ENCODE assay signal across 15 cellular contexts in genomic region chr7:84218681-84219080, GRCh38. TPM values are rescaled to one million over a fixed set of nuclear protein-coding genes. Genes with fewer than 3 reads are reported as not detected.
DNase-seq lines count a peak whose midpoint lies in the region; ATAC-seq, FAIRE-seq and TF ChIP-seq lines count a peak whose summit lies in the region.
"Had no signal": no experiment of that assay in that cellular context is flagged by ENCODE, and none has a peak within 500 bp of the region (broad histone marks: within the 10 kb centered on the region; RNA-seq: fewer than 3 reads in every experiment).

No MANE protein-coding gene starts in this region.

- CTCF ChIA-PET in endothelial cell of umbilical vein (lab: Charles Lee): interaction anchor here (0.9 to 1.0 kb wide), 2 partner anchors 23 to 30 kb away, joined by 3 read pairs; no protein-coding TSS in a partner anchor

- ATAC-seq in GM19395 (IDR thresholded peaks at IDR 0.05; ENCODE audit: unreplicated experiment) (no peak), gastrocnemius medialis (no peak)
- ATAC-seq: heart left ventricle, pancreas, Right ventricle myocardium inferior had no signal

- POLR2A ChIA-PET in endothelial cell of umbilical vein (lab: Charles Lee): no interaction called here

- H3K79me2 ChIP-seq in endothelial cell of umbilical vein (ENCODE audit: control insufficient read depth, insufficient read depth, low read length): no peaks in the 10 kb centered on the region

- in situ Hi-C loops in gastrocnemius medialis (cut with MboI; ENCODE audit: low sequenced_read_pairs in 4 of 4): no loop called here

- H3K4me3 ChIP-seq in HL-60 (replicated peaks; ENCODE audit: insufficient read depth, low read length): no peak overlapping the region
- no peak overlapping the region for H3K4me3 ChIP-seq in endothelial cell of umbilical vein (replicated peaks in 1 of 3; ENCODE audit: insufficient read depth in 1 of 3, low read depth in 1 of 3, low read length in 3 of 3)
- no peak overlapping the region for H3K4me3 ChIP-seq in gastrocnemius medialis
- H3K4me3 ChIP-seq: heart left ventricle, pancreas had no signal

- DNase-seq in A172 (ENCODE audit: low spot score): peak; percentile 22
- peak in 1 of 2 experiments; percentile 25 for DNase-seq in HL-60 (ENCODE audit: low read depth in 1 of 2, low spot score in 1 of 2)
- peak; percentile 62 for DNase-seq in OCI-M1 (lab: John Stamatoyannopoulos, UW)
- DNase-seq in endothelial cell of umbilical vein (ENCODE audit: low read depth, low spot score): peak; percentile 83
- DNase-seq in NCI-H2171 (lab: John Stamatoyannopoulos, UW): no peak
- DNase-seq in RPMI8226: no peak
- no peak for DNase-seq in gastrocnemius medialis
- DNase-seq: ACHN; Calu3; effector CD8-positive, alpha-beta T cell; heart left ventricle; NCI-H526; pancreas had no signal

- no TSS peak for BruUV-seq in endothelial cell of umbilical vein (replicated peaks; lab: Mats Ljungman, UMichigan)

- TF ChIP-seq POLR2A in endothelial cell of umbilical vein (IDR thresholded peaks at IDR 0.05; ENCODE audit: low read depth, low read length) (no peak), gastrocnemius medialis (IDR thresholded peaks at IDR 0.05) (no peak)

- H3K9me3 ChIP-seq in endothelial cell of umbilical vein (replicated peaks; ENCODE audit: control insufficient read depth, insufficient read depth, low read length) (peaks cover 2% of the 10 kb centered on the region), gastrocnemius medialis (no peaks in the 10 kb centered on the region)
- H3K9me3 ChIP-seq: heart left ventricle, pancreas had no signal

- no peaks in the 10 kb centered on the region for H3K9me1 ChIP-seq in endothelial cell of umbilical vein (replicated peaks; ENCODE audit: control insufficient read depth, extremely low read depth, insufficient read depth, low read length)

- no peak overlapping the region for H2AFZ ChIP-seq in endothelial cell of umbilical vein (ENCODE audit: low read depth, low read length)

- FAIRE-seq in endothelial cell of umbilical vein (lab: Jason Lieb, UNC): no peak

- H3K27me3 ChIP-seq in HL-60 (ENCODE audit: insufficient read depth, poor library complexity, severe bottlenecking) (no peaks in the 10 kb centered on the region), endothelial cell of umbilical vein (ENCODE audit: control insufficient read depth in 2 of 2, insufficient read depth in 2 of 2, low read length in 2 of 2) (no peaks in the 10 kb centered on the region), gastrocnemius medialis (no peaks in the 10 kb centered on the region)
- H3K27me3 ChIP-seq: heart left ventricle, pancreas had no signal

- intact Hi-C loops in endothelial cell of umbilical vein (cut with micrococcal nuclease) (no loop called here), gastrocnemius medialis (cut with DNase I; ENCODE audit: low total_unique reads) (no loop called here)

- H3K36me3 ChIP-seq in endothelial cell of umbilical vein (ENCODE audit: control insufficient read depth in 2 of 2, extremely low read depth in 1 of 2, insufficient read depth in 2 of 2, low read length in 2 of 2) (no peaks in the 10 kb centered on the region), gastrocnemius medialis (no peaks in the 10 kb centered on the region)
- H3K36me3 ChIP-seq: heart left ventricle, pancreas had no signal

- H3K4me2 ChIP-seq in endothelial cell of umbilical vein (ENCODE audit: insufficient read depth, low read length): no peak overlapping the region

- dilution Hi-C loops in endothelial cell of umbilical vein (cut with MboI; ENCODE audit: extremely low pct_ligation_motif_present, low sequenced_read_pairs): no loop called here

- no peak overlapping the region for H3K9ac ChIP-seq in endothelial cell of umbilical vein (replicated peaks; ENCODE audit: extremely low read depth, insufficient read depth, low read length)

- peak overlapping the region; percentile 28; the same call in 1 of the 2 replicates for H3K27ac ChIP-seq in HL-60 (replicated peaks)
- no peak overlapping the region for H3K27ac ChIP-seq in endothelial cell of umbilical vein (ENCODE audit: insufficient read depth, low read depth, low read length)
- no peak overlapping the region for H3K27ac ChIP-seq in gastrocnemius medialis
- H3K27ac ChIP-seq: heart left ventricle, pancreas had no signal

- TF ChIP-seq CTCF in HL-60 (IDR thresholded peaks at IDR 0.05; ENCODE audit: insufficient read depth, low read length) (no peak), endothelial cell of umbilical vein (IDR thresholded peaks at IDR 0.05; ENCODE audit: extremely low read depth in 1 of 2, insufficient read depth in 1 of 2, low read depth in 1 of 2, low read length in 2 of 2) (no peak), gastrocnemius medialis (IDR thresholded peaks at IDR 0.05 in 4 of 5, conservative IDR thresholded peaks at IDR 0.05 in 1 of 5) (no peak)

- H4K20me1 ChIP-seq in endothelial cell of umbilical vein (replicated peaks; ENCODE audit: control insufficient read depth, extremely low read depth, insufficient read depth, low read length): no peaks in the 10 kb centered on the region

- peaks cover 4% of the 10 kb centered on the region for H3K4me1 ChIP-seq in endothelial cell of umbilical vein (ENCODE audit: control insufficient read depth, extremely low read depth, insufficient read depth, low read length)
- no peaks in the 10 kb centered on the region for H3K4me1 ChIP-seq in gastrocnemius medialis
- H3K4me1 ChIP-seq: heart left ventricle, pancreas had no signal

TF ChIP-seq in endothelial cell of umbilical vein, 7 proteins besides CTCF, POLR2A, EP300 and RAD21:
- no peak for TF ChIP-seq MYC (IDR thresholded peaks at IDR 0.05; ENCODE audit: low read depth, low read length)
- no peak for TF ChIP-seq EZH2 (IDR thresholded peaks at IDR 0.05; ENCODE audit: borderline replicate concordance, low read depth, low read length, severe bottlenecking)
- no peak for TF ChIP-seq MAX (IDR thresholded peaks at IDR 0.05; ENCODE audit: insufficient read depth, insufficient read length)
- no peak for TF ChIP-seq POLR2AphosphoS5 (IDR thresholded peaks at IDR 0.05; ENCODE audit: insufficient read depth, low read depth, low read length)
- TF ChIP-seq JUN (IDR thresholded peaks at IDR 0.05; ENCODE audit: borderline replicate concordance, insufficient read depth, insufficient read length, low read depth): no peak
- no peak for TF ChIP-seq GATA2 (IDR thresholded peaks at IDR 0.05; ENCODE audit: insufficient read depth, insufficient read length, low read depth, low read length)
- TF ChIP-seq FOS (IDR thresholded peaks at IDR 0.05; ENCODE audit: borderline replicate concordance, insufficient read depth, low read length): no peak

RNA-seq across cellular contexts. Expression of gene SEMA3A, which starts 24.1 kb away (rescaled TPM):
- 11.6 and 16.2 TPM in 2 replicates for total RNA-seq in A172 (2014; rRNA removed; shearing (Covaris generic))
- total RNA-seq in endothelial cell of umbilical vein (1.2 and 1.7 TPM in 2 replicates), gastrocnemius medialis (under 1 TPM; 0.07 to 0.29 (median 0.13) TPM)
- polyA plus RNA-seq in endothelial cell of umbilical vein: 0.49 and 0.68 TPM in 2 replicates
- 0.68 and 0.73 TPM in 2 replicates for polyA plus RNA-seq in endothelial cell of umbilical vein (2011; cell fraction: cytosol; rRNA removed)
- 1.3 and 1.6 TPM in 2 replicates for polyA plus RNA-seq in endothelial cell of umbilical vein (2011; cell fraction: nucleus; rRNA removed)
- polyA plus RNA-seq in endothelial cell of umbilical vein (2012): 0.45 and 0.76 TPM in 2 replicates
- 1.5 and 1.6 TPM in 2 replicates for polyA minus RNA-seq in endothelial cell of umbilical vein
- not detected for polyA minus RNA-seq in endothelial cell of umbilical vein (2011; cell fraction: cytosol; rRNA and poly(A)+ RNA removed)
- 3.3 and 4.3 TPM in 2 replicates for polyA minus RNA-seq in endothelial cell of umbilical vein (2011; cell fraction: nucleus; rRNA and poly(A)+ RNA removed)

Comparison
In these comparisons a context has a peak if more than half of its experiments do, and no peak if none do; other contexts are left out.
1. DNase-seq: peak in A172 (single experiment), OCI-M1 (single experiment) and endothelial cell of umbilical vein (single experiment); none in NCI-H2171 (single experiment), RPMI8226 (single experiment) and gastrocnemius medialis (0 of 2).